ENCODE assay signal across 8 cellular contexts in genomic region chr20:38859857-38860256, GRCh38. TPM values are rescaled to one million over a fixed set of nuclear protein-coding genes. Genes with fewer than 3 reads are reported as not detected.
A peak's percentile ranks its signal among the peaks of the same experiment; 100 is the strongest.
DNase-seq lines count a peak whose midpoint lies in the region; ATAC-seq, FAIRE-seq and TF ChIP-seq lines count a peak whose summit lies in the region.
"Not testable (repeated sequence)": the region's sequence is repeated elsewhere in the genome, so short reads cannot be mapped to it uniquely, and the experiment has no call there.

No MANE protein-coding gene starts in this region.

- not testable (repeated sequence) for H3K9ac ChIP-seq in HCT116 (ENCODE audit: low read length); OCI-LY1 (ENCODE audit: low read length); K562 (ENCODE audit: insufficient read depth in 1 of 2, low read depth in 2 of 2, low read length in 2 of 2)

- H3K27me3 Mint-ChIP-seq in CD4-positive, alpha-beta T cell; T-helper 17 cell; activated CD8-positive, alpha-beta memory T cell treated with anti-CD3 and anti-CD28 coated beads, Interleukin-2, amount 10 ng/mL, durations not matched to agents 7 days and 5 days; memory B cell; stimulated activated naive CD8-positive, alpha-beta T cell treated with anti-CD3 and anti-CD28 coated beads, Interleukin-15, Interleukin-2, amounts not matched to agents 100 ng/mL and 50 ng/mL, for 24 hours: not testable (repeated sequence)

- H3K9me2 ChIP-seq in HCT116 (ENCODE audit: insufficient read depth); OCI-LY1 (ENCODE audit: low read depth, low read length): not testable (repeated sequence)

- not testable (repeated sequence) for TF ChIP-seq CTCF in CD4-positive, alpha-beta T cell (IDR thresholded peaks at IDR 0.05); HCT116 (IDR thresholded peaks at IDR 0.05 in 2 of 3, conservative IDR thresholded peaks at IDR 0.05 in 1 of 3; ENCODE audit: borderline replicate concordance in 1 of 3, insufficient read depth in 1 of 3, low read depth in 2 of 3, low read length in 2 of 3); OCI-LY1 (IDR thresholded peaks at IDR 0.05; ENCODE audit: low read length); K562 (IDR thresholded peaks at IDR 0.05 in 2 of 3, conservative IDR thresholded peaks at IDR 0.05 in 1 of 3; ENCODE audit: insufficient read depth in 2 of 3, low read depth in 1 of 3, low read length in 3 of 3)

- H3K9me3 Mint-ChIP-seq in CD4-positive, alpha-beta T cell; activated CD8-positive, alpha-beta memory T cell treated with anti-CD3 and anti-CD28 coated beads, Interleukin-2, amount 10 ng/mL, durations not matched to agents 7 days and 5 days (ENCODE audit: low read depth); memory B cell; stimulated activated naive CD8-positive, alpha-beta T cell treated with anti-CD3 and anti-CD28 coated beads, Interleukin-15, Interleukin-2, amounts not matched to agents 100 ng/mL and 50 ng/mL, for 24 hours: not testable (repeated sequence)

- H3K4me3 Mint-ChIP-seq in CD4-positive, alpha-beta T cell; T-helper 17 cell; activated CD8-positive, alpha-beta memory T cell treated with anti-CD3 and anti-CD28 coated beads, Interleukin-2, amount 10 ng/mL, durations not matched to agents 7 days and 5 days; stimulated activated naive CD8-positive, alpha-beta T cell treated with anti-CD3 and anti-CD28 coated beads, Interleukin-15, Interleukin-2, amounts not matched to agents 100 ng/mL and 50 ng/mL, for 24 hours: not testable (repeated sequence)
- H3K4me3 Mint-ChIP-seq in memory B cell = peak overlapping the region; percentile 14

- FAIRE-seq in K562 (lab: Jason Lieb, UNC) = not testable (repeated sequence)

- not testable (repeated sequence) for H3K27ac ChIP-seq in CD4-positive, alpha-beta T cell (ENCODE audit: low read depth, low read length); HCT116 (ENCODE audit: low read depth, low read length); K562 (ENCODE audit: extremely low read depth, low read depth, low read length)
- H3K27ac ChIP-seq in OCI-LY1 (ENCODE audit: low read depth, low read length, poor library complexity, severe bottlenecking) = peak overlapping the region; percentile 92

- H3K4me1 Mint-ChIP-seq in CD4-positive, alpha-beta T cell (ENCODE audit: low read depth) = peaks cover 84% of the 10 kb centered on the region
- H3K4me1 Mint-ChIP-seq in T-helper 17 cell (peaks cover 62% of the 10 kb centered on the region), memory B cell (peaks cover 66% of the 10 kb centered on the region)
- H3K4me1 Mint-ChIP-seq in activated CD8-positive, alpha-beta memory T cell treated with anti-CD3 and anti-CD28 coated beads, Interleukin-2, amount 10 ng/mL, durations not matched to agents 7 days and 5 days = peaks cover 85% of the 10 kb centered on the region
- H3K4me1 Mint-ChIP-seq in stimulated activated naive CD8-positive, alpha-beta T cell treated with anti-CD3 and anti-CD28 coated beads, Interleukin-15, Interleukin-2, amounts not matched to agents 100 ng/mL and 50 ng/mL, for 24 hours (ENCODE audit: low read depth) = peaks cover 93% of the 10 kb centered on the region

- not testable (repeated sequence) for H3K36me3 ChIP-seq in HCT116 (ENCODE audit: control insufficient read depth in 1 of 2, insufficient read depth in 2 of 2, low read length in 2 of 2); K562 (ENCODE audit: control insufficient read depth, insufficient read depth, low read length)
- H3K36me3 ChIP-seq in OCI-LY1 (ENCODE audit: insufficient read depth, low read length) = peaks cover 10% of the 10 kb centered on the region; the same call in 1 of the 2 replicates

- H3K4me1 ChIP-seq in HCT116 (ENCODE audit: control insufficient read depth in 1 of 2, insufficient read depth in 2 of 2, low read length in 2 of 2) = peaks cover 3 to 17% of the 10 kb centered on the region in 2 experiments; a peak in 3 of 4 replicates
- H3K4me1 ChIP-seq in OCI-LY1 (ENCODE audit: insufficient read depth, low read length, severe bottlenecking) = peaks cover 97% of the 10 kb centered on the region
- H3K4me1 ChIP-seq in K562 (replicated peaks in 1 of 2; ENCODE audit: control insufficient read depth in 2 of 2, insufficient read depth in 2 of 2, low read length in 2 of 2) = peaks cover 39 to 75% of the 10 kb centered on the region in 2 experiments

- not testable (repeated sequence) for H2AFZ ChIP-seq in HCT116 (ENCODE audit: low read depth, low read length, poor library complexity, severe bottlenecking); OCI-LY1 (ENCODE audit: low read length); K562 (ENCODE audit: low read depth, low read length)

- not testable (repeated sequence) for TF ChIP-seq POLR2A in HCT116 (IDR thresholded peaks at IDR 0.05; ENCODE audit: borderline replicate concordance, extremely low read depth, insufficient read depth, insufficient read length); K562 (conservative IDR thresholded peaks at IDR 0.05)

- ATAC-seq in CD4-positive, alpha-beta T cell (ENCODE audit: poor library complexity); T-helper 17 cell; activated CD8-positive, alpha-beta memory T cell treated with anti-CD3 and anti-CD28 coated beads, Interleukin-2, amount 10 ng/mL, durations not matched to agents 7 days and 5 days; K562; memory B cell (ENCODE audit: low read depth): not testable (repeated sequence)
- peak; percentile 28; the same call in 1 of the 2 replicates for ATAC-seq in HCT116

- not testable (repeated sequence) for DNase-seq in CD4-positive, alpha-beta T cell; HCT116 (ENCODE audit: low read depth, low spot score); T-helper 17 cell; activated CD8-positive, alpha-beta memory T cell treated with anti-CD3 and anti-CD28 coated beads, Interleukin-2, amount 10 ng/mL, durations not matched to agents 7 days and 5 days; K562 (ENCODE audit: extremely low read depth in 1 of 4, low spot score in 3 of 4); memory B cell (ENCODE audit: low spot score in 2 of 2)

- CTCF ChIA-PET in CD4-positive, alpha-beta T cell (lab: Charles Lee) = interaction anchor here (1.1 kb wide), 1 partner anchor 33 kb away, joined by 4 read pairs; no protein-coding TSS in a partner anchor
- CTCF ChIA-PET in HCT116 (lab: Charles Lee) = interaction anchor here (1.5 to 1.6 kb wide), 3 partner anchors 11 to 24 kb away, joined by 5 read pairs; no protein-coding TSS in a partner anchor
- CTCF ChIA-PET in activated CD8-positive, alpha-beta memory T cell treated with anti-CD3 and anti-CD28 coated beads, Interleukin-2, amount 10 ng/mL, durations not matched to agents 7 days and 5 days (lab: Charles Lee) = interaction anchor here (1.1 to 3.1 kb wide), 5 partner anchors 11 to 33 kb away, joined by 3 to 12 read pairs (median 6); no protein-coding TSS in a partner anchor
- CTCF ChIA-PET in K562 (lab: Yijun Ruan, JAX; ENCODE audit: low intra/inter-chr PET ratio) = not testable (repeated sequence)

- not testable (repeated sequence) for TF ChIP-seq EP300 in K562 (IDR thresholded peaks at IDR 0.05; ENCODE audit: low read length)

- RAD21 ChIA-PET in HCT116 (lab: Charles Lee; ENCODE audit: low non-redundant PET in 1 of 2, low total read pairs in 2 of 2, uncharacterized antibody in 2 of 2, unreplicated experiment in 2 of 2) = not testable (repeated sequence)

- H3K9me3 ChIP-seq in CD4-positive, alpha-beta T cell (ENCODE audit: control insufficient read depth, low read length); HCT116 (ENCODE audit: control insufficient read depth in 1 of 2, insufficient read depth in 1 of 2, low read depth in 1 of 2, low read length in 2 of 2); OCI-LY1 (ENCODE audit: low read length); T-helper 17 cell (ENCODE audit: control insufficient read depth, low read length, poor library complexity, severe bottlenecking); K562 (replicated peaks; ENCODE audit: control insufficient read depth, insufficient read depth, low read depth, low read length): not testable (repeated sequence)

- not testable (repeated sequence) for BruUV-seq in HCT116 (replicated peaks; lab: Mats Ljungman, UMichigan); K562 (replicated peaks; lab: Mats Ljungman, UMichigan)

- not testable (repeated sequence) for H3K27me3 ChIP-seq in CD4-positive, alpha-beta T cell (ENCODE audit: control insufficient read depth, insufficient read depth, low read length); HCT116 (ENCODE audit: insufficient read depth, low read length); OCI-LY1 (ENCODE audit: insufficient read depth, low read length); K562 (ENCODE audit: control insufficient read depth in 2 of 2, insufficient read depth in 2 of 2, low read length in 2 of 2)

- intact Hi-C loops in CD4-positive, alpha-beta T cell (cut with DNase I, micrococcal nuclease) = loop anchor here in 1 of 2 experiments (2.0 kb wide), 1 partner anchor 15 kb away; no protein-coding TSS in a partner anchor
- intact Hi-C loops in HCT116 (cut with micrococcal nuclease) = not testable (repeated sequence)
- intact Hi-C loops in K562 (cut with micrococcal nuclease) = loop anchor here (5.0 kb wide), 1 partner anchor 53 kb away; the partner anchor contains the start of gene PPP1R16B

- H3K27ac Mint-ChIP-seq in CD4-positive, alpha-beta T cell = peak overlapping the region; percentile 13
- H3K27ac Mint-ChIP-seq in T-helper 17 cell = peak overlapping the region; percentile 95
- peak overlapping the region; percentile 44 for H3K27ac Mint-ChIP-seq in activated CD8-positive, alpha-beta memory T cell treated with anti-CD3 and anti-CD28 coated beads, Interleukin-2, amount 10 ng/mL, durations not matched to agents 7 days and 5 days
- H3K27ac Mint-ChIP-seq in memory B cell = peak overlapping the region; percentile 99
- H3K27ac Mint-ChIP-seq in stimulated activated naive CD8-positive, alpha-beta T cell treated with anti-CD3 and anti-CD28 coated beads, Interleukin-15, Interleukin-2, amounts not matched to agents 100 ng/mL and 50 ng/mL, for 24 hours = peak overlapping the region; percentile 73

- 53% methylated on average over 4 of the region's 4 CpGs for WGBS in K562 (ENCODE audit: insufficient coverage, low coverage, missing lambda C conversion rate)

- not testable (repeated sequence) for H3K4me3 ChIP-seq in HCT116 (replicated peaks in 1 of 2; ENCODE audit: low read depth in 1 of 2, low read length in 2 of 2); OCI-LY1 (ENCODE audit: low read depth, low read length, poor library complexity, severe bottlenecking); K562

- TF ChIP-seq RAD21 in HCT116 (IDR thresholded peaks at IDR 0.05; ENCODE audit: low read depth); K562 (CRISPR knock-in tag; conservative IDR thresholded peaks at IDR 0.05 in 1 of 2, IDR thresholded peaks at IDR 0.05 in 1 of 2): not testable (repeated sequence)

- not testable (repeated sequence) for H3K79me2 ChIP-seq in HCT116 (ENCODE audit: insufficient read depth, low read length); OCI-LY1 (ENCODE audit: insufficient read depth, low read length); K562 (ENCODE audit: control insufficient read depth, insufficient read depth, low read length)

- not testable (repeated sequence) for H3K4me2 ChIP-seq in HCT116 (ENCODE audit: low read length); OCI-LY1 (ENCODE audit: low read length); K562 (ENCODE audit: insufficient read depth, low read length)

- POLR2A ChIA-PET in CD4-positive, alpha-beta T cell (lab: Charles Lee) = interaction anchor here (1.1 to 1.6 kb wide), 4 partner anchors 15 to 54 kb away, joined by 3 to 6 read pairs (median 5); partner anchors contain the start of gene PPP1R16B
- POLR2A ChIA-PET in HCT116 (lab: Charles Lee) = not testable (repeated sequence)
- POLR2A ChIA-PET in K562 (lab: Yijun Ruan, JAX) = interaction anchor here (0.6 to 1.6 kb wide), 2 partner anchors 19 to 67 kb away, joined by 3 to 4 read pairs; no protein-coding TSS in a partner anchor

- in situ Hi-C loops in K562 (cut with MboI) = not testable (repeated sequence)

- H4K20me1 ChIP-seq in HCT116 (ENCODE audit: insufficient read depth); OCI-LY1 (ENCODE audit: insufficient read depth, low read length); K562 (replicated peaks; ENCODE audit: control insufficient read depth, insufficient read depth, low read length): not testable (repeated sequence)

- H3K9me1 ChIP-seq in K562 (ENCODE audit: control insufficient read depth, insufficient read depth, low read length) = not testable (repeated sequence)

- peaks cover 21% of the 10 kb centered on the region for H3K36me3 Mint-ChIP-seq in CD4-positive, alpha-beta T cell (ENCODE audit: low read depth)
- not testable (repeated sequence) for H3K36me3 Mint-ChIP-seq in T-helper 17 cell (ENCODE audit: low read depth); memory B cell
- peaks cover 10% of the 10 kb centered on the region for H3K36me3 Mint-ChIP-seq in activated CD8-positive, alpha-beta memory T cell treated with anti-CD3 and anti-CD28 coated beads, Interleukin-2, amount 10 ng/mL, durations not matched to agents 7 days and 5 days
- H3K36me3 Mint-ChIP-seq in stimulated activated naive CD8-positive, alpha-beta T cell treated with anti-CD3 and anti-CD28 coated beads, Interleukin-15, Interleukin-2, amounts not matched to agents 100 ng/mL and 50 ng/mL, for 24 hours (ENCODE audit: low read depth) = peaks cover 53% of the 10 kb centered on the region

- not testable (repeated sequence) for H3F3A ChIP-seq in OCI-LY1 (ENCODE audit: insufficient read depth, low read length)

RNA-seq across cellular contexts. Expression of gene PPP1R16B, which starts 54.4 kb away (rescaled TPM):
- total RNA-seq in CD4-positive, alpha-beta T cell = 10 to 100 TPM; 87.6 to 91.1 TPM
- total RNA-seq in HCT116 (2021; ENCODE audit: unreplicated experiment) (0.52 TPM), T-helper 17 cell (10 to 100 TPM; 45.6 to 60.9 TPM), K562 (2014; rRNA removed) (7.5 and 10.4 TPM in 2 replicates), K562 (2014; rRNA removed; fragmentation: Illumina TruSeq; extraction: Trizol) (6.7 and 6.8 TPM in 2 replicates), K562 (2015; rRNA removed; fragmentation: Illumina TruSeq; extraction: Trizol) (6.7 TPM in 2 replicates), K562 (2021) (9.4 and 11.5 TPM in 2 replicates)
- polyA plus RNA-seq in HCT116 (2012) = 0.01 TPM in 1 of 2 replicates, not detected in the other
- 100 to 1,000 TPM in 1 of 2 experiments, 10 to 100 TPM in 1; 86.5 to 128 TPM for total RNA-seq in activated CD8-positive, alpha-beta memory T cell treated with anti-CD3 and anti-CD28 coated beads, Interleukin-2, amount 10 ng/mL, durations not matched to agents 7 days and 5 days
- 2.3 and 4.1 TPM in 2 replicates for total RNA-seq in K562 (2011; cell fraction: chromatin; rRNA removed; ENCODE audit: low replicate concordance)
- 2.7 and 3.0 TPM in 2 replicates for total RNA-seq in K562 (2011; cell fraction: nucleolus; rRNA removed)
- total RNA-seq in K562 (2011; cell fraction: nucleoplasm; rRNA removed) = 3.3 and 4.4 TPM in 2 replicates
- polyA plus RNA-seq in K562 (2011; rRNA removed) (6.8 and 7.1 TPM in 2 replicates), K562 (2014; fragmentation: Illumina TruSeq; extraction: Trizol) (7.9 and 8.9 TPM in 2 replicates), K562 (2014; fragmentation: Nextera tagmentation; extraction: Ambion mirVana) (1 to 10 TPM; 1.5 to 2.3 TPM), K562 (2014; rRNA removed) (6.2 and 6.5 TPM in 2 replicates)
- 4.8 and 6.9 TPM in 2 replicates for polyA plus RNA-seq in K562 (2011; cell fraction: cytosol; rRNA removed)
- 3.6 and 5.2 TPM in 2 replicates for polyA plus RNA-seq in K562 (2011; cell fraction: nucleus; rRNA removed)
- polyA plus RNA-seq in K562 (2012) = 6.1 and 20.4 TPM in 2 replicates
- 8.5 and 9.7 TPM in 2 replicates for polyA minus RNA-seq in K562 (2011; rRNA and poly(A)+ RNA removed)
- 4.7 and 6.5 TPM in 2 replicates for polyA minus RNA-seq in K562 (2011; cell fraction: cytosol; rRNA and poly(A)+ RNA removed)
- polyA minus RNA-seq in K562 (2011; cell fraction: nucleus; rRNA and poly(A)+ RNA removed) = 1.2 and 2.7 TPM in 2 replicates

Comparison
In these comparisons a context has a peak if more than half of its experiments do, and no peak if none do; other contexts are left out.
1. H3K27ac Mint-ChIP-seq: peak in every context shown above with its lines; median percentile 99 in memory B cell; 95 in T-helper 17 cell; 73 in stimulated activated naive CD8-positive, alpha-beta T cell treated with anti-CD3 and anti-CD28 coated beads, Interleukin-15, Interleukin-2, amounts not matched to agents 100 ng/mL and 50 ng/mL, for 24 hours; 44 in activated CD8-positive, alpha-beta memory T cell treated with anti-CD3 and anti-CD28 coated beads, Interleukin-2, amount 10 ng/mL, durations not matched to agents 7 days and 5 days; 13 in CD4-positive, alpha-beta T cell.